ENCODE assay signal across 8 cellular contexts in the genomic region with DNA sequence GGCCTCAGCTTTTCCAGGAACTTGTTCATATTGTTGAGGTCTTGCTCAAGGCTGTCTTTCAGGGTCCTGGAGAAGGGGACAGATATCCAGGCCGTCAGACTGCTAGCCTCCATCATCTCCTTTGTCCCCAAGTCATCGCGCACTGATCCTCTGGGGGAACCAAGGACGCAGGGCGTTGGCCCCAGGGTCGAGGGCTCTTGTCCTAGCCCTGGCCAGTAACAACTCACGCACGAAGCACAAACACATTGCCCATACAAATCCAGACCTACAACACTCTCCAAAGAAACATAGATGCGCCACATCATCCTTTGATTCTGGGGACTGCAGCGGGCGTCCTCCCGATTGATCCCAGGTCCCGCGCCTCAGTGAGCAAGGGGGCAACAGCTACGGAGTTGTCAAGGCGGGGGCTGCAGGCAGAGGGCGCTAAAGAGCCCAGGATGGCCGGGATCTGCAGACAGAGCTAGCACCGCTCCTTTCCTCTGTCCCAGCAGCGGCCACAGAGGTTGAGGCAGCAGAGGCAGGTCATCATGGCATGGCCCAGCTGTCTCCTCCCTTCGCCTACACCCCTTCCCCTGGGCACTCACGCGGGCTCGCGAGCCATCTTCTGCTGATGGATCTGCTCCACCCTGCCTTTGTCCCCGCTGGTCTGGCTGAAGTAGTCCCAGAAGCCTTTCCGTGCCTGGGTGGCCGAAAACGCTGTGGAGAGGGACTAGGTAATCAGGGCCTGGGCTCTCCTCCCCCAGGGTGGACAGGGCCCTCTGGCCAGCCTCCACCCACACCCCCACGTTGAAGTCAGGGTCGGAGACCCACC. TPM values are rescaled to one million over a fixed set of nuclear protein-coding genes. Genes with fewer than 3 reads are reported as not detected.
DNase-seq lines count a peak whose midpoint lies in the region; ATAC-seq and TF ChIP-seq lines count a peak whose summit lies in the region.

No MANE protein-coding gene starts in this region.

- TF ChIP-seq CTCF in GM12864 (IDR thresholded peaks at IDR 0.05; ENCODE audit: low read depth, low read length, missing control alignments), result peak; percentile 91
- peak; percentile 93 for TF ChIP-seq CTCF in left ventricle myocardium inferior (IDR thresholded peaks at IDR 0.05; ENCODE audit: borderline replicate concordance)
- peak; percentile 59 to 84 (median 74) for TF ChIP-seq CTCF in vagina (IDR thresholded peaks at IDR 0.05)

- no peaks in the 10 kb centered on the region for H3K27me3 Mint-ChIP-seq in T-helper 17 cell

- intact Hi-C loops in left ventricle myocardium inferior (cut with micrococcal nuclease), result loop anchor here (5.0 kb wide), 1 partner anchor 436 kb away; no protein-coding TSS in a partner anchor
- intact Hi-C loops in vagina (cut with DNase I), result no loop called here

- H3K4me3 ChIP-seq in GM12864 (ENCODE audit: low read depth, low read length) (no peak overlapping the region), adipocyte (ENCODE audit: low read length) (no peak overlapping the region), left ventricle myocardium inferior (peak overlapping the region; percentile 32), rectal smooth muscle tissue (ENCODE audit: low read length) (peak overlapping the region; percentile 52), vagina (no peak overlapping the region)

- H3K36me3 Mint-ChIP-seq in T-helper 17 cell (ENCODE audit: low read depth), result peaks cover 2% of the 10 kb centered on the region

- H3K36me3 ChIP-seq in adipocyte (ENCODE audit: control insufficient read depth, insufficient read depth, low read length, severe bottlenecking), result peaks cover 5% of the 10 kb centered on the region
- H3K36me3 ChIP-seq in left ventricle myocardium inferior, result peaks cover 6% of the 10 kb centered on the region
- no peaks in the 10 kb centered on the region for H3K36me3 ChIP-seq in rectal smooth muscle tissue (ENCODE audit: control insufficient read depth, insufficient read depth, low read length)
- peaks cover 0 to 5% of the 10 kb centered on the region in 2 donors for H3K36me3 ChIP-seq in vagina

- H3K27me3 ChIP-seq in adipocyte (replicated peaks; ENCODE audit: control insufficient read depth, insufficient read depth, low read length) (no peaks in the 10 kb centered on the region), left ventricle myocardium inferior (ENCODE audit: low read depth) (no peaks in the 10 kb centered on the region), rectal smooth muscle tissue (ENCODE audit: control insufficient read depth, insufficient read depth, low read length) (no peaks in the 10 kb centered on the region), vagina (no peaks in the 10 kb centered on the region)

- peak overlapping the region; percentile 21 for H3K27ac Mint-ChIP-seq in T-helper 17 cell

- H3K9ac ChIP-seq in adipocyte (ENCODE audit: low read length) (peak overlapping the region; percentile 17), rectal smooth muscle tissue (ENCODE audit: low read length) (no peak overlapping the region)

- H3K4me1 Mint-ChIP-seq in T-helper 17 cell, result peaks cover 31% of the 10 kb centered on the region

- H3K9me3 ChIP-seq in T-helper 17 cell (ENCODE audit: control insufficient read depth, low read length, poor library complexity, severe bottlenecking) (no peaks in the 10 kb centered on the region), adipocyte (ENCODE audit: control insufficient read depth, low read length) (no peaks in the 10 kb centered on the region), left ventricle myocardium inferior (replicated peaks) (no peaks in the 10 kb centered on the region), vagina (no peaks in the 10 kb centered on the region)

- no peak for DNase-seq in GM12864 (ENCODE audit: low read depth)
- peak; percentile 22 for DNase-seq in NCI-H1048 (lab: John Stamatoyannopoulos, UW)
- peak; percentile 65 to 71 (median 71) for DNase-seq in T-helper 17 cell
- peak; percentile 86 for DNase-seq in adipocyte (ENCODE audit: low read depth)
- peak; percentile 79 for DNase-seq in left ventricle myocardium inferior
- DNase-seq in vagina (ENCODE audit: extremely low spot score in 2 of 2), result no peak

- H3K4me1 ChIP-seq in adipocyte (ENCODE audit: control insufficient read depth, insufficient read depth, low read length), result peaks cover 44% of the 10 kb centered on the region
- peaks cover 33% of the 10 kb centered on the region for H3K4me1 ChIP-seq in left ventricle myocardium inferior
- H3K4me1 ChIP-seq in rectal smooth muscle tissue (ENCODE audit: control insufficient read depth, insufficient read depth, low read length), result peaks cover 7% of the 10 kb centered on the region
- H3K4me1 ChIP-seq in vagina, result peaks cover 25% of the 10 kb centered on the region

- H3K4me3 Mint-ChIP-seq in T-helper 17 cell, result no peak overlapping the region

- TF ChIP-seq POLR2A in vagina (IDR thresholded peaks at IDR 0.05), result no peak

- ATAC-seq in T-helper 17 cell (peak; percentile 64), GM18873 (IDR thresholded peaks at IDR 0.05; ENCODE audit: low FRiP score, unreplicated experiment) (no peak)

- no peak overlapping the region for H3K27ac ChIP-seq in left ventricle myocardium inferior (replicated peaks)
- no peak overlapping the region for H3K27ac ChIP-seq in rectal smooth muscle tissue (ENCODE audit: low read depth, low read length)
- no peak overlapping the region for H3K27ac ChIP-seq in vagina

RNA-seq across cellular contexts. Expression of a gene that starts 0.5 kb away (rescaled TPM):
- not detected for total RNA-seq in T-helper 17 cell
- total RNA-seq in left ventricle myocardium inferior, result not detected
- total RNA-seq in vagina, result not detected

RNA-seq across cellular contexts. Expression of a gene that starts 3.4 kb away (rescaled TPM):
- total RNA-seq in T-helper 17 cell (100 to 1,000 TPM in 1 of 2 donors, 10 to 100 TPM in 1; 87.1 to 107 TPM), left ventricle myocardium inferior (26.4 TPM), vagina (19.4 TPM)

RNA-seq across cellular contexts. Expression of a gene that starts 18.4 kb away (rescaled TPM):
- total RNA-seq in T-helper 17 cell, result 10 to 100 TPM; 11.5 to 11.8 TPM
- total RNA-seq in left ventricle myocardium inferior, result 7.1 TPM
- 15.0 TPM for total RNA-seq in vagina

RNA-seq across cellular contexts. Expression of a gene that starts 31.9 kb away (rescaled TPM):
- total RNA-seq in T-helper 17 cell, result not detected
- not detected for total RNA-seq in left ventricle myocardium inferior
- not detected for total RNA-seq in vagina

RNA-seq across cellular contexts. Expression of a gene that starts 38.5 kb away (rescaled TPM):
- total RNA-seq in T-helper 17 cell (not detected), left ventricle myocardium inferior (not detected), vagina (not detected)

Comparison
In these comparisons a context has a peak if more than half of its experiments do, and no peak if none do; other contexts are left out.
1. DNase-seq: peak in NCI-H1048 (single experiment), T-helper 17 cell (3 of 3), adipocyte (single experiment) and left ventricle myocardium inferior (single experiment); none in GM12864 (single experiment) and vagina (0 of 2).
2. H3K4me3 ChIP-seq: peak in left ventricle myocardium inferior (single experiment) and rectal smooth muscle tissue (single experiment); none in GM12864 (single experiment), adipocyte (single experiment) and vagina (0 of 2).
3. Peak in every context shown above with its lines, with median percentiles within 50 percentile points of each other: CTCF ChIP-seq.